Comparison of ENCODE assay signal across 10 cellular contexts in the genomic region with DNA sequence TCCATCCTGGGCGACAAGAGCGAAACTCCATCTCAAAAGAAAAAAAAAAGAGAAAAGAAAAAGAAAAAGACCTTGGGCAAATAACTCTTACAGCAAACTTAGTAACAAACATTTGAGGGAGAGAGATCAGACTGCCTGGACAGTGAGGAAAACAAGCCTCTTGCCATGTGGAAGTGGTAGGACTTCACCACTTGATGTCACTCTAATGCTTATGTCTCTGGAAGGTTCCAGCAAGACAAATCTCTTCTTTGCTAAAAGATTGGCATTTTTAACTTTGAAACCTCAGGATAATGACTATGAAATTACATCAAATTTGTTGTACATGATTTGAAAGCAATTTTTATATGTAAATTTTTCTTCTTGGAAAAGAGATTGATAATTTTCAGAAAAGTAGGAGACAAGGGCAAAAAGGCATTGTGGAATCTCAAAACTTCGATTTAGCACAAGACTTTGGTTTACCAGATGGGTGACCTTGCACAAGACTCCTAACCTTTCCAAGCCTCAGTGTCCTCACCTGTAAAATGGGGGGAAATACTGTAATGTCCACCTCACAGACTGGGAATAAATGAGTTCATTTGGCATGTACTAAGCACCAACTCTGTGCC. TPM values are rescaled to one million over a fixed set of nuclear protein-coding genes. Genes with fewer than 3 reads are reported as not detected.
DNase-seq lines count a peak whose midpoint lies in the region; ATAC-seq, FAIRE-seq and TF ChIP-seq lines count a peak whose summit lies in the region.
"Had no signal": no experiment of that assay in that cellular context is flagged by ENCODE, and none has a peak within 500 bp of the region (broad histone marks: within the 10 kb centered on the region; RNA-seq: fewer than 3 reads in every experiment).

No MANE protein-coding gene starts in this region.

- in situ Hi-C loops in K562 (cut with MboI) = no loop called here

- peak; percentile 28 for DNase-seq in EH (ENCODE audit: low read depth)
- DNase-seq in K562 (ENCODE audit: extremely low read depth in 1 of 4, low spot score in 3 of 4) = peak in 2 of 4 experiments; percentile 23 to 30
- no peak for DNase-seq in lower lobe of right lung
- no peak for DNase-seq in GM12892 (ENCODE audit: insufficient read length)
- DNase-seq in NCI-H2227 treated with DMSO at 0.1 percent for 48 hours (lab: John Stamatoyannopoulos, UW) = no peak
- DNase-seq: activated CD8-positive, alpha-beta memory T cell treated with anti-CD3 and anti-CD28 coated beads, Interleukin-2, amount 50 U/mL, for 48 hours; NCI-H146 had no signal

- H3K27ac ChIP-seq in K562 (ENCODE audit: extremely low read depth, low read depth, low read length) = no peak overlapping the region
- H3K27ac ChIP-seq in lower lobe of right lung = no peak overlapping the region
- H3K27ac ChIP-seq: skin epidermis had no signal

- no peaks in the 10 kb centered on the region for H3K9me3 ChIP-seq in K562 (replicated peaks; ENCODE audit: control insufficient read depth, insufficient read depth, low read depth, low read length)
- no peaks in the 10 kb centered on the region for H3K9me3 ChIP-seq in lower lobe of right lung

- intact Hi-C loops in K562 (cut with micrococcal nuclease) (loop anchor here (2.0 to 10.0 kb wide), 2 partner anchors 374 to 470 kb away; partner anchors contain the start of gene EPB41L4B), lower lobe of right lung (cut with DNase I) (no loop called here)

- H3K9me1 ChIP-seq in K562 (ENCODE audit: control insufficient read depth, insufficient read depth, low read length) = no peaks in the 10 kb centered on the region

- no peak overlapping the region for H3K4me2 ChIP-seq in K562 (ENCODE audit: insufficient read depth, low read length)

- H3K27me3 ChIP-seq in K562 (ENCODE audit: control insufficient read depth in 2 of 2, insufficient read depth in 2 of 2, low read length in 2 of 2) = peaks cover 22 to 30% of the 10 kb centered on the region in 2 experiments
- peaks cover 3% of the 10 kb centered on the region for H3K27me3 ChIP-seq in lower lobe of right lung (ENCODE audit: low read depth)

- H3K4me1 ChIP-seq in K562 (replicated peaks in 1 of 2; ENCODE audit: control insufficient read depth in 2 of 2, insufficient read depth in 2 of 2, low read length in 2 of 2) (peaks cover 0 to 9% of the 10 kb centered on the region in 2 experiments; a peak in 1 of 5 replicates), lower lobe of right lung (no peaks in the 10 kb centered on the region)

- CTCF ChIA-PET in K562 (lab: Yijun Ruan, JAX; ENCODE audit: low intra/inter-chr PET ratio) = interaction anchor here (0.6 to 1.1 kb wide), 2 partner anchors 103 to 471 kb away, joined by 3 read pairs; partner anchors contain the start of gene EPB41L4B

- peak; percentile 70 for ATAC-seq in K562
- peak in 1 of 2 donors; percentile 74 for ATAC-seq in lower lobe of right lung
- ATAC-seq in HG02840 (IDR thresholded peaks at IDR 0.05; ENCODE audit: low FRiP score, unreplicated experiment) = no peak

- FAIRE-seq in K562 (lab: Jason Lieb, UNC) (peak; percentile 55), GM12892 (lab: Jason Lieb, UNC) (no peak)

- no peaks in the 10 kb centered on the region; the same call in 1 of the 2 replicates for H4K20me1 ChIP-seq in K562 (replicated peaks; ENCODE audit: control insufficient read depth, insufficient read depth, low read length)

- TF ChIP-seq POLR2A in K562 (conservative IDR thresholded peaks at IDR 0.05) (no peak), GM12892 (IDR thresholded peaks at IDR 0.05; ENCODE audit: low read depth, low read length) (no peak)

- TF ChIP-seq CTCF in K562 (IDR thresholded peaks at IDR 0.05 in 2 of 3, conservative IDR thresholded peaks at IDR 0.05 in 1 of 3; ENCODE audit: insufficient read depth in 2 of 3, low read depth in 1 of 3, low read length in 3 of 3) (peak; percentile 24 to 63 (median 45); a peak in 4 of 6 replicates), lower lobe of right lung (IDR thresholded peaks at IDR 0.05) (peak; percentile 27)

- no peak overlapping the region for H3K9ac ChIP-seq in K562 (ENCODE audit: insufficient read depth in 1 of 2, low read depth in 2 of 2, low read length in 2 of 2)

- no TSS peak for BruUV-seq in K562 (replicated peaks; lab: Mats Ljungman, UMichigan)

- TF ChIP-seq RAD21 in Ishikawa (IDR thresholded peaks at IDR 0.05; ENCODE audit: low read depth) = peak; percentile 52
- peak; percentile 25 to 73; a peak in 3 of 4 replicates for TF ChIP-seq RAD21 in K562 (CRISPR knock-in tag; conservative IDR thresholded peaks at IDR 0.05 in 1 of 2, IDR thresholded peaks at IDR 0.05 in 1 of 2)

- TF ChIP-seq EP300 in Ishikawa (IDR thresholded peaks at IDR 0.05; ENCODE audit: borderline replicate concordance) (no peak), K562 (IDR thresholded peaks at IDR 0.05; ENCODE audit: low read length) (no peak)

- H2AFZ ChIP-seq in K562 (ENCODE audit: low read depth, low read length) = no peak overlapping the region

- 6% methylated on average over 3 of the region's 3 CpGs for WGBS in K562 (ENCODE audit: insufficient coverage, low coverage, missing lambda C conversion rate)

- H3K4me3 ChIP-seq in K562 (no peak overlapping the region), lower lobe of right lung (no peak overlapping the region)
- H3K4me3 ChIP-seq: skin epidermis had no signal

- POLR2A ChIA-PET in K562 (lab: Yijun Ruan, JAX) = no interaction called here

- H3K79me2 ChIP-seq in K562 (ENCODE audit: control insufficient read depth, insufficient read depth, low read length) = no peaks in the 10 kb centered on the region

- H3K36me3 ChIP-seq in K562 (ENCODE audit: control insufficient read depth, insufficient read depth, low read length) (no peaks in the 10 kb centered on the region), lower lobe of right lung (no peaks in the 10 kb centered on the region)

TF ChIP-seq in Ishikawa, 13 proteins besides CTCF, POLR2A, EP300 and RAD21 (continues in another document):
- TF ChIP-seq NFIC (IDR thresholded peaks at IDR 0.05) (no peak), YY1 (IDR thresholded peaks at IDR 0.05; ENCODE audit: low read depth) (no peak), FOXM1 (IDR thresholded peaks at IDR 0.05; ENCODE audit: borderline replicate concordance, low read depth) (no peak), TCF12 (IDR thresholded peaks at IDR 0.05; ENCODE audit: low read depth) (no peak), TAF1 (IDR thresholded peaks at IDR 0.05; ENCODE audit: low read depth) (no peak), TEAD4 (IDR thresholded peaks at IDR 0.05) (no peak), ZBTB7A (IDR thresholded peaks at IDR 0.05; ENCODE audit: low read depth) (no peak), CEBPB (IDR thresholded peaks at IDR 0.05) (no peak), CREB1 (IDR thresholded peaks at IDR 0.05; ENCODE audit: low read depth) (no peak)

RNA-seq across cellular contexts. Expression of gene ACTL7B, which starts 5.4 kb away (rescaled TPM):
- not detected in 2 replicates for total RNA-seq in K562 (2011; cell fraction: chromatin; rRNA removed; ENCODE audit: low replicate concordance)
- 0.13 TPM in 1 of 2 replicates, not detected in the other for total RNA-seq in K562 (2011; cell fraction: nucleolus; rRNA removed)
- 0.31 TPM in 1 of 2 replicates, not detected in the other for total RNA-seq in K562 (2011; cell fraction: nucleoplasm; rRNA removed)
- total RNA-seq in K562 (2014; rRNA removed) (not detected in 2 replicates), K562 (2014; rRNA removed; fragmentation: Illumina TruSeq; extraction: Trizol) (not detected in 2 replicates), K562 (2015; rRNA removed; fragmentation: Illumina TruSeq; extraction: Trizol) (not detected in 2 replicates), K562 (2021) (not detected in 2 replicates), lower lobe of right lung (not detected)
- polyA plus RNA-seq in K562 (2011; rRNA removed) (not detected in 2 replicates), K562 (2014; fragmentation: Illumina TruSeq; extraction: Trizol) (not detected in 2 replicates), K562 (2014; fragmentation: Nextera tagmentation; extraction: Ambion mirVana) (not detected), K562 (2014; rRNA removed) (0.04 TPM in 1 of 2 replicates, not detected in the other)
- not detected in 2 replicates for polyA plus RNA-seq in K562 (2011; cell fraction: cytosol; rRNA removed)
- 0.04 TPM in 2 replicates for polyA plus RNA-seq in K562 (2011; cell fraction: nucleus; rRNA removed)
- not detected in 2 replicates for polyA plus RNA-seq in K562 (2012)
- not detected in 2 replicates for polyA minus RNA-seq in K562 (2011; rRNA and poly(A)+ RNA removed)
- polyA minus RNA-seq in K562 (2011; cell fraction: cytosol; rRNA and poly(A)+ RNA removed) = not detected in 2 replicates
- not detected in 2 replicates for polyA minus RNA-seq in K562 (2011; cell fraction: nucleus; rRNA and poly(A)+ RNA removed)
- polyA plus RNA-seq in GM12892 (2012; ENCODE audit: missing spikeins) = not detected

RNA-seq across cellular contexts. Expression of gene ACTL7A, which starts 11.7 kb away (rescaled TPM):
- total RNA-seq in K562 (2011; cell fraction: chromatin; rRNA removed; ENCODE audit: low replicate concordance) = not detected in 2 replicates
- total RNA-seq in K562 (2011; cell fraction: nucleolus; rRNA removed) = not detected in 2 replicates
- not detected in 2 replicates for total RNA-seq in K562 (2011; cell fraction: nucleoplasm; rRNA removed)
- total RNA-seq in K562 (2014; rRNA removed) (not detected in 2 replicates), K562 (2014; rRNA removed; fragmentation: Illumina TruSeq; extraction: Trizol) (not detected in 2 replicates), K562 (2015; rRNA removed; fragmentation: Illumina TruSeq; extraction: Trizol) (not detected in 2 replicates), K562 (2021) (not detected in 2 replicates), lower lobe of right lung (not detected)
- polyA plus RNA-seq in K562 (2011; rRNA removed) (not detected in 2 replicates), K562 (2014; fragmentation: Illumina TruSeq; extraction: Trizol) (not detected in 2 replicates), K562 (2014; fragmentation: Nextera tagmentation; extraction: Ambion mirVana) (not detected), K562 (2014; rRNA removed) (not detected in 2 replicates)
- polyA plus RNA-seq in K562 (2011; cell fraction: cytosol; rRNA removed) = not detected in 2 replicates
- not detected in 2 replicates for polyA plus RNA-seq in K562 (2011; cell fraction: nucleus; rRNA removed)
- polyA plus RNA-seq in K562 (2012) = not detected in 2 replicates
- polyA minus RNA-seq in K562 (2011; rRNA and poly(A)+ RNA removed) = not detected in 2 replicates
- polyA minus RNA-seq in K562 (2011; cell fraction: cytosol; rRNA and poly(A)+ RNA removed) = not detected in 2 replicates
- polyA minus RNA-seq in K562 (2011; cell fraction: nucleus; rRNA and poly(A)+ RNA removed) = not detected in 2 replicates
- not detected for polyA plus RNA-seq in GM12892 (2012; ENCODE audit: missing spikeins)
